Comparison of ENCODE assay signal across 34 cellular contexts in genomic region chr18:72822202-72822601, GRCh38.
"Had no signal": no experiment of that assay in that cellular context is flagged by ENCODE, and none has a peak within 500 bp of the region (broad histone marks: within the 10 kb centered on the region; RNA-seq: fewer than 3 reads in every experiment).

No MANE protein-coding gene starts in this region.

- DNase-seq: Karpas-422, Kasumi-1, MG63, MM.1S, MV-4-11, NCI-H1048, NCI-H1092, NCI-H1092 treated with DMSO at 0.1 percent for 48 hours, NCI-H1105, NCI-H1105 treated with DMSO at 0.1 percent for 48 hours, NCI-H1417, NCI-H1417 treated with DMSO at 0.1 percent for 48 hours, NCI-H1436, NCI-H1436 treated with DMSO at 0.1 percent for 48 hours, NCI-H146, NCI-H1694, NCI-H1694 treated with DMSO at 0.1 percent for 48 hours, NCI-H187, NCI-H187 treated with DMSO at 0.1 percent for 48 hours, NCI-H1930, NCI-H2029, NCI-H2029 treated with DMSO at 0.1 percent for 48 hours, NCI-H2081, NCI-H2081 treated with DMSO at 0.1 percent for 48 hours, NCI-H2171, NCI-H2171 treated with DMSO at 0.1 percent for 48 hours, NCI-H2227 treated with DMSO at 0.1 percent for 48 hours, NCI-H226, NCI-H345, NCI-H446, NCI-H446 treated with DMSO at 0.1 percent for 48 hours, NCI-H510A, NCI-H510A treated with DMSO at 0.1 percent for 48 hours, NCI-H524 had no signal

- H3K4me3 ChIP-seq: MG63 had no signal

- H3K9me3 ChIP-seq: MG63 had no signal

- H3K27me3 ChIP-seq: MG63 had no signal

- H3K36me3 ChIP-seq: MG63 had no signal
